20 cellular contexts compared by ENCODE assay signal in genomic region chr9:125969868-125970267, GRCh38.
DNase-seq lines count a peak whose midpoint lies in the region; ATAC-seq and TF ChIP-seq lines count a peak whose summit lies in the region.
"Had no signal": no experiment of that assay in that cellular context is flagged by ENCODE, and none has a peak within 500 bp of the region (broad histone marks: within the 10 kb centered on the region; RNA-seq: fewer than 3 reads in every experiment).

No MANE protein-coding gene starts in this region.

- peaks cover 13% of the 10 kb centered on the region for H3K36me3 Mint-ChIP-seq in osteocyte (ENCODE audit: unreplicated experiment)

- H3K27me3 ChIP-seq in lung (ENCODE audit: control insufficient read depth, insufficient read depth) = no peaks in the 10 kb centered on the region
- no peaks in the 10 kb centered on the region for H3K27me3 ChIP-seq in dorsolateral prefrontal cortex
- H3K27me3 ChIP-seq in aorta (ENCODE audit: control insufficient read depth in 1 of 2, insufficient read depth in 2 of 2, low read length in 1 of 2) = no peaks in the 10 kb centered on the region

- H3K27ac ChIP-seq in RWPE1 (peak overlapping the region; percentile 27; the same call in 1 of the 2 replicates), lung (ENCODE audit: low read depth in 1 of 2, low read length in 1 of 2) (no peak overlapping the region), dorsolateral prefrontal cortex (no peak overlapping the region), aorta (ENCODE audit: low read depth in 1 of 2, low read length in 2 of 2) (no peak overlapping the region)

- H3K36me3 ChIP-seq in lung (ENCODE audit: control insufficient read depth in 2 of 2, insufficient read depth in 2 of 2, low read length in 2 of 2) = peaks cover 0 to 2% of the 10 kb centered on the region in 2 donors
- no peaks in the 10 kb centered on the region for H3K36me3 ChIP-seq in aorta (ENCODE audit: control insufficient read depth in 1 of 2, insufficient read depth in 2 of 2, low read length in 1 of 2)

- 74 to 82% methylated on average over 5 of the region's 5 CpGs for WGBS in lung, 2 donors
- 68 to 79% methylated on average over 5 of the region's 5 CpGs for WGBS in aorta, 2 donors

- no peak overlapping the region for H3K27ac Mint-ChIP-seq in osteocyte (ENCODE audit: unreplicated experiment)
- H3K27ac Mint-ChIP-seq: CD4-positive, alpha-beta memory T cell; HFFc6 had no signal

- intact Hi-C loops in dorsolateral prefrontal cortex (cut with DNase I) (loop anchor here in 1 of 2 donors (10.0 kb wide), 1 partner anchor 255 kb away; no protein-coding TSS in a partner anchor), aorta (cut with DNase I) (no loop called here)

- H3K9me3 Mint-ChIP-seq in osteocyte (ENCODE audit: unreplicated experiment) = no peaks in the 10 kb centered on the region
- H3K9me3 Mint-ChIP-seq: HFFc6 had no signal

- peak; percentile 26 for DNase-seq in GM13976 (ENCODE audit: low spot score)
- no peak for DNase-seq in RWPE1 (ENCODE audit: low spot score)
- DNase-seq in lung (ENCODE audit: low spot score) = peak; percentile 20
- DNase-seq in osteocyte (ENCODE audit: extremely low spot score, unreplicated experiment) = peak; percentile 64
- DNase-seq in activated naive CD4-positive, alpha-beta T cell treated with anti-CD3 and anti-CD28 coated beads, Interleukin-2, amount 50 U/mL, for 16 hours = no peak
- no peak for DNase-seq in dorsolateral prefrontal cortex
- DNase-seq in aorta = no peak
- no peak for DNase-seq in GM20000 (ENCODE audit: low spot score)
- DNase-seq: CD4-positive, alpha-beta memory T cell; DMS153; HFFc6; MM.1S; NCI-H1048; NCI-H1417 treated with DMSO at 0.1 percent for 48 hours; NCI-H187; NCI-H2107; NCI-H446 treated with DMSO at 0.1 percent for 48 hours; NCI-H526 treated with DMSO at 0.1 percent for 48 hours; PC-3; SHP77 had no signal

- H3K9me3 ChIP-seq in lung (ENCODE audit: control insufficient read depth in 2 of 2, insufficient read depth in 1 of 2, low read length in 1 of 2) (peaks cover 0 to 8% of the 10 kb centered on the region in 2 donors), aorta (ENCODE audit: control insufficient read depth, low read length) (peaks cover 2% of the 10 kb centered on the region)

- H3K27me3 Mint-ChIP-seq in osteocyte (ENCODE audit: unreplicated experiment) = no peaks in the 10 kb centered on the region
- H3K27me3 Mint-ChIP-seq: CD4-positive, alpha-beta memory T cell had no signal

- TF ChIP-seq CTCF in GM13976 (IDR thresholded peaks at IDR 0.05; ENCODE audit: borderline replicate concordance, control extremely low read depth, extremely low read depth, insufficient read depth, missing control alignments) (no peak), RWPE1 (conservative IDR thresholded peaks at IDR 0.05; ENCODE audit: low read depth) (no peak), lung (IDR thresholded peaks at IDR 0.05; ENCODE audit: control extremely low read depth, extremely low read depth) (no peak), osteocyte (IDR thresholded peaks at IDR 0.05) (no peak), dorsolateral prefrontal cortex (IDR thresholded peaks at IDR 0.05 in 54 of 56, conservative IDR thresholded peaks at IDR 0.05 in 2 of 56; ENCODE audit: low read depth in 1 of 56, partially characterized antibody in 56 of 56) (no peak), GM20000 (IDR thresholded peaks at IDR 0.05; ENCODE audit: extremely low read depth, missing control alignments) (no peak)

- CTCF ChIA-PET in RWPE1 (lab: Yijun Ruan, JAX) = no interaction called here

- ATAC-seq in lung (ENCODE audit: insufficient read depth, low FRiP score) (no peak), aorta (ENCODE audit: low FRiP score) (no peak)
- ATAC-seq: PC-3 had no signal

- in situ Hi-C loops in GM13976 (cut with MboI; ENCODE audit: low sequenced_read_pairs, unreplicated experiment) = no loop called here

- H3K4me3 ChIP-seq in lung (no peak overlapping the region), dorsolateral prefrontal cortex (no peak overlapping the region), aorta (ENCODE audit: low read length in 2 of 2) (no peak overlapping the region)

- H3K4me1 ChIP-seq in lung (ENCODE audit: control insufficient read depth in 2 of 2, insufficient read depth in 2 of 2, low read length in 2 of 2) (peaks cover 0 to 4% of the 10 kb centered on the region in 2 donors), aorta (ENCODE audit: control insufficient read depth in 1 of 2, insufficient read depth in 2 of 2, low read length in 2 of 2) (no peaks in the 10 kb centered on the region)

- no peak overlapping the region for H3K4me3 Mint-ChIP-seq in osteocyte (ENCODE audit: unreplicated experiment)
- H3K4me3 Mint-ChIP-seq: CD4-positive, alpha-beta memory T cell; HFFc6 had no signal

- POLR2A ChIA-PET in RWPE1 (lab: Yijun Ruan, JAX; ENCODE audit: low non-redundant PET) = no interaction called here

- H3K4me1 Mint-ChIP-seq in osteocyte (ENCODE audit: unreplicated experiment) = no peaks in the 10 kb centered on the region
- H3K4me1 Mint-ChIP-seq: CD4-positive, alpha-beta memory T cell had no signal

Comparison
In these comparisons a context has a peak if more than half of its experiments do, and no peak if none do; other contexts are left out.
1. DNase-seq: peak in GM13976 (single experiment), lung (single experiment) and osteocyte (single experiment); none in RWPE1 (single experiment), activated naive CD4-positive, alpha-beta T cell treated with anti-CD3 and anti-CD28 coated beads, Interleukin-2, amount 50 U/mL, for 16 hours (single experiment), dorsolateral prefrontal cortex (0 of 10), aorta (0 of 2) and GM20000 (single experiment).